Comparison of ENCODE assay signal across 7 cellular contexts in genomic region chr19:17236414-17236716, GRCh38. TPM values are rescaled to one million over a fixed set of nuclear protein-coding genes. Genes with fewer than 3 reads are reported as not detected.
A peak's percentile ranks its signal among the peaks of the same experiment; 100 is the strongest.
DNase-seq lines count a peak whose midpoint lies in the region; ATAC-seq, FAIRE-seq and TF ChIP-seq lines count a peak whose summit lies in the region.

No MANE protein-coding gene starts in this region.

- ATAC-seq in psoas muscle = no peak
- no peak for ATAC-seq in GM19395 (IDR thresholded peaks at IDR 0.05; ENCODE audit: unreplicated experiment)
- no peak for ATAC-seq in GM18867 (IDR thresholded peaks at IDR 0.05; ENCODE audit: unreplicated experiment)

- H3K18ac ChIP-seq in H1 (ENCODE audit: extremely low read depth, low read length) = peak overlapping the region; percentile 60; the same call in 1 of the 2 replicates

- H4K5ac ChIP-seq in H1 (ENCODE audit: insufficient read length, low read depth, low read length) = no peak overlapping the region

- intact Hi-C loops in psoas muscle (cut with DNase I) = no loop called here

- H3K23ac ChIP-seq in H1 (ENCODE audit: insufficient read length) = no peak overlapping the region

- H3K36me3 ChIP-seq in DOHH2 (ENCODE audit: control insufficient read depth, low read length) (peaks cover 68% of the 10 kb centered on the region), Loucy (ENCODE audit: insufficient read depth, low read length) (peaks cover 11% of the 10 kb centered on the region; the same call in 1 of the 2 replicates), H1 (ENCODE audit: control insufficient read depth in 2 of 4, insufficient read depth in 4 of 4, low read length in 3 of 4) (peaks cover 9 to 34% (median 10%) of the 10 kb centered on the region in 4 experiments), psoas muscle (ENCODE audit: insufficient read depth in 1 of 2, low read depth in 1 of 2) (peaks cover 3 to 56% of the 10 kb centered on the region in 2 donors)

- no peaks in the 10 kb centered on the region for H3K9me3 ChIP-seq in DOHH2 (ENCODE audit: control insufficient read depth, insufficient read depth, low read length)
- H3K9me3 ChIP-seq in Loucy (ENCODE audit: insufficient read depth, low read depth, low read length) = no peaks in the 10 kb centered on the region
- H3K9me3 ChIP-seq in H1 (ENCODE audit: insufficient read depth in 2 of 2, low read depth in 1 of 2, low read length in 1 of 2) = no peaks in the 10 kb centered on the region
- no peaks in the 10 kb centered on the region for H3K9me3 ChIP-seq in psoas muscle

- H4K20me1 ChIP-seq in DOHH2 (ENCODE audit: control insufficient read depth, insufficient read depth, low read depth, low read length) (peaks cover 5% of the 10 kb centered on the region; the same call in 1 of the 2 replicates), Loucy (ENCODE audit: insufficient read depth, low read length, poor library complexity, severe bottlenecking) (peaks cover 7% of the 10 kb centered on the region), H1 (replicated peaks in 1 of 2; ENCODE audit: control insufficient read depth in 1 of 2, insufficient read depth in 2 of 2, low read length in 2 of 2) (peaks cover 13 to 20% of the 10 kb centered on the region in 2 experiments)

- H2BK12ac ChIP-seq in H1 (ENCODE audit: low read depth, low read length) = no peak overlapping the region

- no peak overlapping the region for H3K14ac ChIP-seq in H1 (ENCODE audit: insufficient read length)

- no peak for TF ChIP-seq POLR2A in H1 (IDR thresholded peaks at IDR 0.05; ENCODE audit: control extremely low read depth in 1 of 2, low read depth in 2 of 2, low read length in 2 of 2)

- H3K4me3 ChIP-seq in DOHH2 (ENCODE audit: low read length) (peak overlapping the region; percentile 44; the same call in 1 of the 2 replicates), Loucy (ENCODE audit: low read length, poor library complexity, severe bottlenecking) (peak overlapping the region; percentile 67), H1 (ENCODE audit: extremely low read depth in 1 of 4, insufficient read depth in 2 of 4, low read depth in 3 of 4, low read length in 4 of 4) (peak overlapping the region in 1 of 4 experiments; percentile 45; a peak in 1 of 8 replicates), psoas muscle (no peak overlapping the region)

- H3K4me2 ChIP-seq in DOHH2 (ENCODE audit: low read length) (peak overlapping the region; percentile 58), Loucy (ENCODE audit: low read depth, low read length, poor library complexity, severe bottlenecking) (peak overlapping the region; percentile 73), H1 (ENCODE audit: insufficient read depth in 1 of 2, low read depth in 2 of 2, low read length in 2 of 2) (peak overlapping the region; percentile 44 to 92; a peak in 3 of 4 replicates)

- DNase-seq in H1 (ENCODE audit: low read depth in 1 of 2, low spot score in 2 of 2) = peak in 1 of 2 experiments; percentile 70
- DNase-seq in psoas muscle = no peak
- no peak for DNase-seq in NCI-H524 (lab: John Stamatoyannopoulos, UW)

- H2BK5ac ChIP-seq in H1 (ENCODE audit: low read depth, low read length) = peak overlapping the region; percentile 93; the same call in 1 of the 2 replicates

- H3K9ac ChIP-seq in Loucy (ENCODE audit: low read depth, low read length, poor library complexity, severe bottlenecking) = peak overlapping the region; percentile 55
- H3K9ac ChIP-seq in H1 (replicated peaks in 1 of 4; ENCODE audit: extremely low read depth in 1 of 4, low read depth in 3 of 4, low read length in 3 of 4) = no peak overlapping the region

- TF ChIP-seq CTCF in DOHH2 (IDR thresholded peaks at IDR 0.05; ENCODE audit: low read depth, low read length, poor library complexity, severe bottlenecking) (no peak), Loucy (conservative IDR thresholded peaks at IDR 0.05; ENCODE audit: low read length) (no peak), H1 (IDR thresholded peaks at IDR 0.05; ENCODE audit: control extremely low read depth in 1 of 3, insufficient read depth in 1 of 3, low read depth in 1 of 3, low read length in 3 of 3) (no peak), psoas muscle (IDR thresholded peaks at IDR 0.05) (no peak)

- H2AFZ ChIP-seq in Loucy (ENCODE audit: low read length) = no peak overlapping the region
- H2AFZ ChIP-seq in H1 (ENCODE audit: low read length) = no peak overlapping the region

- H3K79me1 ChIP-seq in H1 (ENCODE audit: low read depth, low read length) = peaks cover 15% of the 10 kb centered on the region

- H3K23me2 ChIP-seq in H1 (ENCODE audit: low read depth, low read length) = peaks cover 4% of the 10 kb centered on the region; the same call in 1 of the 2 replicates

- POLR2A ChIA-PET in H1 (lab: Charles Lee; ENCODE audit: partially characterized antibody) = interaction anchor here (0.6 to 12.3 kb wide), 15 partner anchors 7 to 106 kb away, joined by 3 to 118 read pairs (median 5); partner anchors contain the start of genes ANKLE1, NR2F6, OCEL1 and USE1

- 0% methylated on average over 1 of the region's 1 CpG; no CpG with 5 or more reads in 1 of the 2 experiments for WGBS in H1 (ENCODE audit: extremely low coverage in 1 of 2, insufficient coverage in 1 of 2, insufficient read length in 1 of 2, insufficient replicate concordance in 2 of 2, low coverage in 1 of 2, low lambda C conversion rate in 2 of 2, missing lambda C conversion rate in 1 of 2), 2 experiments
- WGBS in psoas muscle, 3 donors = 63 to 100% (median 74%) methylated on average over 1 of the region's 1 CpG

- H3K79me2 ChIP-seq in DOHH2 (ENCODE audit: control insufficient read depth, low read length) = peaks cover 50% of the 10 kb centered on the region
- peaks cover 40% of the 10 kb centered on the region for H3K79me2 ChIP-seq in Loucy (ENCODE audit: insufficient read depth, low read length)
- peaks cover 9 to 48% of the 10 kb centered on the region in 2 experiments; a peak in 3 of 4 replicates for H3K79me2 ChIP-seq in H1 (ENCODE audit: control insufficient read depth in 1 of 2, insufficient read depth in 2 of 2, low read length in 2 of 2)

- no peak for TF ChIP-seq RAD21 in H1 (IDR thresholded peaks at IDR 0.05 in 1 of 2, conservative IDR thresholded peaks at IDR 0.05 in 1 of 2; ENCODE audit: low read depth in 2 of 2, low read length in 2 of 2)

- CTCF ChIA-PET in H1 (lab: Charles Lee; ENCODE audit: partially characterized antibody) = interaction anchor here (0.6 to 3.4 kb wide), 10 partner anchors 13 to 1014 kb away, joined by 3 to 18 read pairs (median 4); no protein-coding TSS in a partner anchor

- H3K9me2 ChIP-seq in DOHH2 (replicated peaks; ENCODE audit: control insufficient read depth, low read length) (no peaks in the 10 kb centered on the region), Loucy (replicated peaks; ENCODE audit: low read depth, low read length) (no peaks in the 10 kb centered on the region)

- H3F3A ChIP-seq in DOHH2 (ENCODE audit: control insufficient read depth, insufficient read depth) (peaks cover 17% of the 10 kb centered on the region), Loucy (ENCODE audit: low read depth) (no peaks in the 10 kb centered on the region)

- H3K56ac ChIP-seq in H1 (replicated peaks; ENCODE audit: insufficient read length, low read depth, low read length) = no peak overlapping the region

- H4K91ac ChIP-seq in H1 (replicated peaks; ENCODE audit: insufficient read length, low read length) = no peak overlapping the region

- no peak overlapping the region for H2AK5ac ChIP-seq in H1 (ENCODE audit: low read depth, low read length)

- H4K8ac ChIP-seq in H1 (ENCODE audit: extremely low read depth, insufficient read depth, low read length) = no peak overlapping the region

- H2BK120ac ChIP-seq in H1 (replicated peaks; ENCODE audit: low read depth, low read length) = no peak overlapping the region

- H3K4me1 ChIP-seq in DOHH2 (ENCODE audit: control insufficient read depth, low read length) (peaks cover 23% of the 10 kb centered on the region), Loucy (ENCODE audit: insufficient read depth, low read length, poor library complexity, severe bottlenecking) (peaks cover 23% of the 10 kb centered on the region), H1 (replicated peaks in 1 of 4; ENCODE audit: control insufficient read depth in 3 of 4, insufficient read depth in 4 of 4, low read length in 3 of 4) (peaks cover 3 to 11% (median 7%) of the 10 kb centered on the region in 4 experiments), psoas muscle (peaks cover 19% of the 10 kb centered on the region)

- no peak for FAIRE-seq in H1 (lab: Jason Lieb, UNC)

- H3K4ac ChIP-seq in H1 (replicated peaks; ENCODE audit: insufficient read length, low read depth, low read length) = no peak overlapping the region

- H3K27ac ChIP-seq in DOHH2 (ENCODE audit: low read depth, low read length) (0 out of 2 replicates have a peak overlapping the region, but pooled peaks have one; percentile 6), H1 (ENCODE audit: low read depth, low read length) (0 out of 2 replicates have a peak overlapping the region, but pooled peaks have one; percentile 17), psoas muscle (peak overlapping the region; percentile 38)

- H2BK20ac ChIP-seq in H1 (ENCODE audit: low read length) = peak overlapping the region; percentile 48; the same call in 1 of the 2 replicates

- no peaks in the 10 kb centered on the region for H3K27me3 ChIP-seq in DOHH2 (ENCODE audit: control insufficient read depth, low read length)
- no peaks in the 10 kb centered on the region for H3K27me3 ChIP-seq in Loucy (ENCODE audit: insufficient read depth, low read length, poor library complexity, severe bottlenecking)
- no peaks in the 10 kb centered on the region for H3K27me3 ChIP-seq in H1 (replicated peaks in 1 of 4; ENCODE audit: control insufficient read depth in 3 of 4, extremely low read depth in 1 of 4, insufficient read depth in 3 of 4, low read length in 3 of 4)
- no peaks in the 10 kb centered on the region for H3K27me3 ChIP-seq in psoas muscle (ENCODE audit: insufficient read depth in 3 of 3, low read length in 2 of 3)

- no peak overlapping the region for H2BK15ac ChIP-seq in H1 (ENCODE audit: low read length)

- TF ChIP-seq EP300 in H1 (IDR thresholded peaks at IDR 0.05; ENCODE audit: borderline replicate concordance in 1 of 2, low read depth in 2 of 2, low read length in 2 of 2) = no peak

RNA-seq across cellular contexts. Expression of gene NR2F6, which starts 9.4 kb away (rescaled TPM):
- 114 and 121 TPM in 2 replicates for total RNA-seq in H1 (2021; fragmentation: NEBNext Ultra II Directional; extraction: Animal tissue kit (Norgen Biotek cat#: 25700))
- polyA plus RNA-seq in H1 (2011; rRNA removed) (99.7 and 147 TPM in 2 replicates), psoas muscle (10 to 100 TPM; 21.1 to 51.3 (median 27.9) TPM)
- polyA plus RNA-seq in H1 (2011; cell fraction: cytosol; rRNA removed) = 99.1 TPM
- polyA plus RNA-seq in H1 (2011; cell fraction: nucleus; rRNA removed) = 109 TPM
- polyA plus RNA-seq in H1 (2012, experiment 1 of 2) = 37.1 to 70.0 TPM (median 67.4 TPM) in 4 replicates
- polyA plus RNA-seq in H1 (2012, experiment 2 of 2) = 49.4 TPM
- polyA plus RNA-seq in H1 (2013, experiment 1 of 2) = 80.9 TPM
- 80.6 TPM for polyA plus RNA-seq in H1 (2013, experiment 2 of 2)
- polyA minus RNA-seq in H1 (2011; rRNA and poly(A)+ RNA removed) = 13.6 and 23.1 TPM in 2 replicates
- polyA minus RNA-seq in H1 (2011; cell fraction: cytosol; rRNA and poly(A)+ RNA removed) = 72.8 TPM
- 43.6 TPM for polyA minus RNA-seq in H1 (2011; cell fraction: nucleus; rRNA and poly(A)+ RNA removed)
- 10 to 100 TPM; 34.9 to 56.7 (median 41.1) TPM for total RNA-seq in psoas muscle

RNA-seq across cellular contexts. Expression of gene OCEL1, which starts 10.3 kb away (rescaled TPM):
- total RNA-seq in H1 (2021; fragmentation: NEBNext Ultra II Directional; extraction: Animal tissue kit (Norgen Biotek cat#: 25700)) = 32.1 and 32.6 TPM in 2 replicates
- polyA plus RNA-seq in H1 (2011; rRNA removed) = 13.3 and 20.2 TPM in 2 replicates
- polyA plus RNA-seq in H1 (2011; cell fraction: cytosol; rRNA removed) = 16.3 TPM
- polyA plus RNA-seq in H1 (2011; cell fraction: nucleus; rRNA removed) = 22.8 TPM
- polyA plus RNA-seq in H1 (2012, experiment 1 of 2) = 19.9 to 30.6 TPM (median 26.6 TPM) in 4 replicates
- polyA plus RNA-seq in H1 (2012, experiment 2 of 2) = 97.2 TPM
- polyA plus RNA-seq in H1 (2013, experiment 1 of 2) = 47.9 TPM
- 47.4 TPM for polyA plus RNA-seq in H1 (2013, experiment 2 of 2)
- polyA minus RNA-seq in H1 (2011; rRNA and poly(A)+ RNA removed) = 3.2 and 5.0 TPM in 2 replicates
- polyA minus RNA-seq in H1 (2011; cell fraction: cytosol; rRNA and poly(A)+ RNA removed) = 10.0 TPM
- polyA minus RNA-seq in H1 (2011; cell fraction: nucleus; rRNA and poly(A)+ RNA removed) = 10.5 TPM
- total RNA-seq in psoas muscle = 10 to 100 TPM; 15.6 to 20.8 (median 18.5) TPM
- polyA plus RNA-seq in psoas muscle = 10 to 100 TPM; 19.6 to 37.1 (median 24.0) TPM

RNA-seq across cellular contexts. Expression of gene USE1, which starts 21.2 kb away (rescaled TPM):
- 8.7 and 11.8 TPM in 2 replicates for total RNA-seq in H1 (2021; fragmentation: NEBNext Ultra II Directional; extraction: Animal tissue kit (Norgen Biotek cat#: 25700))
- polyA plus RNA-seq in H1 (2011; rRNA removed) = 13.9 and 16.6 TPM in 2 replicates
- 19.7 TPM for polyA plus RNA-seq in H1 (2011; cell fraction: cytosol; rRNA removed)
- 16.0 TPM for polyA plus RNA-seq in H1 (2011; cell fraction: nucleus; rRNA removed)
- 10.9 to 16.2 TPM (median 13.0 TPM) in 4 replicates for polyA plus RNA-seq in H1 (2012, experiment 1 of 2)
- 11.7 TPM for polyA plus RNA-seq in H1 (2012, experiment 2 of 2)
- 10.2 TPM for polyA plus RNA-seq in H1 (2013, experiment 1 of 2)
- 7.4 TPM for polyA plus RNA-seq in H1 (2013, experiment 2 of 2)
- 8.4 and 9.5 TPM in 2 replicates for polyA minus RNA-seq in H1 (2011; rRNA and poly(A)+ RNA removed)
- 6.9 TPM for polyA minus RNA-seq in H1 (2011; cell fraction: cytosol; rRNA and poly(A)+ RNA removed)
- polyA minus RNA-seq in H1 (2011; cell fraction: nucleus; rRNA and poly(A)+ RNA removed) = 9.6 TPM
- 10 to 100 TPM; 25.5 to 41.2 (median 30.5) TPM for total RNA-seq in psoas muscle
- 10 to 100 TPM; 45.3 to 83.0 (median 57.1) TPM for polyA plus RNA-seq in psoas muscle

RNA-seq across cellular contexts. Expression of gene USHBP1, which starts 28.2 kb away (rescaled TPM):
- total RNA-seq in H1 (2021; fragmentation: NEBNext Ultra II Directional; extraction: Animal tissue kit (Norgen Biotek cat#: 25700)) = 6.5 and 7.5 TPM in 2 replicates
- polyA plus RNA-seq in H1 (2011; rRNA removed) (5.0 and 5.7 TPM in 2 replicates), psoas muscle (1 to 10 TPM; 3.7 to 5.0 (median 4.0) TPM)
- polyA plus RNA-seq in H1 (2011; cell fraction: cytosol; rRNA removed) = 7.1 TPM
- 20.9 TPM for polyA plus RNA-seq in H1 (2011; cell fraction: nucleus; rRNA removed)
- polyA plus RNA-seq in H1 (2012, experiment 1 of 2) = 3.0 to 7.7 TPM (median 6.3 TPM) in 4 replicates
- 4.8 TPM for polyA plus RNA-seq in H1 (2012, experiment 2 of 2)
- 4.7 TPM for polyA plus RNA-seq in H1 (2013, experiment 1 of 2)
- polyA plus RNA-seq in H1 (2013, experiment 2 of 2) = 3.2 TPM
- 3.2 and 4.3 TPM in 2 replicates for polyA minus RNA-seq in H1 (2011; rRNA and poly(A)+ RNA removed)
- 2.9 TPM for polyA minus RNA-seq in H1 (2011; cell fraction: cytosol; rRNA and poly(A)+ RNA removed)
- polyA minus RNA-seq in H1 (2011; cell fraction: nucleus; rRNA and poly(A)+ RNA removed) = 6.2 TPM
- 1 to 10 TPM; 2.6 to 8.6 (median 3.3) TPM for total RNA-seq in psoas muscle

RNA-seq across cellular contexts. Expression of gene BABAM1, which starts 30.9 kb away (rescaled TPM):
- total RNA-seq in H1 (2021; fragmentation: NEBNext Ultra II Directional; extraction: Animal tissue kit (Norgen Biotek cat#: 25700)) = 127 and 134 TPM in 2 replicates
- polyA plus RNA-seq in H1 (2011; rRNA removed) = 133 and 153 TPM in 2 replicates
- 175 TPM for polyA plus RNA-seq in H1 (2011; cell fraction: cytosol; rRNA removed)
- 164 TPM for polyA plus RNA-seq in H1 (2011; cell fraction: nucleus; rRNA removed)
- polyA plus RNA-seq in H1 (2012, experiment 1 of 2) = 122 to 160 TPM (median 149 TPM) in 4 replicates
- 178 TPM for polyA plus RNA-seq in H1 (2012, experiment 2 of 2)
- polyA plus RNA-seq in H1 (2013, experiment 1 of 2) = 122 TPM
- polyA plus RNA-seq in H1 (2013, experiment 2 of 2) = 117 TPM
- polyA minus RNA-seq in H1 (2011; rRNA and poly(A)+ RNA removed) = 47.9 and 65.4 TPM in 2 replicates
- 44.4 TPM for polyA minus RNA-seq in H1 (2011; cell fraction: cytosol; rRNA and poly(A)+ RNA removed)
- 31.5 TPM for polyA minus RNA-seq in H1 (2011; cell fraction: nucleus; rRNA and poly(A)+ RNA removed)
- total RNA-seq in psoas muscle = 10 to 100 TPM; 70.0 to 97.0 (median 88.7) TPM
- 100 to 1,000 TPM in 1 of 3 donors, 10 to 100 TPM in 2; 86.8 to 145 (median 92.9) TPM for polyA plus RNA-seq in psoas muscle
